In the genomic region with DNA sequence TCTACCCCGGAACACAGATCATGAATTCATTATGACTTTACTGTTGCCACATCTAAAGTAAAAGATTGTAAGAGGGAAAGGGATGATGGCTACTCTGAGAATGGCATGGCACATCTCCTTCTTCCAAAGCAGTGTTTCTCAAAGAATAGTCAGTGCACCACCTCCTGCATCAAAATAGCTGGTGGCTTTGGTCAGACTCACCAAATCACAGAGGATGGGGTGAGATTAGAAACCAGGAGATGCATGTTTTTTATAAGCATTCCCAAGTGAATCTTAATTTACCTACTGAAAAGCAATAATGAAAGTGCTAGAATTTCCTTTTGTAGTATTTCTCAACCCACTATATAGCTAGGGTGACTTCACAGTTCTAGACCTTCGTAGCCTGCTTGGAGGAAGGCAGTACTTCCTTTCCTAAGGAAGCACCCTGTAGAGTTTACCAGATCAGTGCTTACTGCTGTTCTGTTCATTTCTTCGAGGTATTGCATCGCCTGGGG, we compare ENCODE assay signal across 16 cellular contexts.
DNase-seq lines count a peak whose midpoint lies in the region; ATAC-seq and TF ChIP-seq lines count a peak whose summit lies in the region.
"Had no signal": no experiment of that assay in that cellular context is flagged by ENCODE, and none has a peak within 500 bp of the region (broad histone marks: within the 10 kb centered on the region; RNA-seq: fewer than 3 reads in every experiment).

No MANE protein-coding gene starts in this region.

- H3K27ac ChIP-seq in breast epithelium, result no peak overlapping the region
- H3K27ac ChIP-seq: colonic mucosa had no signal

- TF ChIP-seq POLR2A in breast epithelium (IDR thresholded peaks at IDR 0.05), result no peak

- H3K27ac Mint-ChIP-seq in MCF 10A (ENCODE audit: low read depth, unreplicated experiment), result no peak overlapping the region
- H3K27ac Mint-ChIP-seq in stimulated activated naive B cell treated with anti-CD40 and anti-IgM and Interleukin-4, amounts not matched to agents 10 μg/mL and 1 μg/mL and 100 μg/mL, for 72 hours, result peak overlapping the region; percentile 34

- no peak for TF ChIP-seq CTCF in MCF 10A (IDR thresholded peaks at IDR 0.05; ENCODE audit: unreplicated experiment)
- no peak for TF ChIP-seq CTCF in breast epithelium (IDR thresholded peaks at IDR 0.05)
- no peak for TF ChIP-seq CTCF in mucosa of descending colon (IDR thresholded peaks at IDR 0.05)

- no peaks in the 10 kb centered on the region for H3K27me3 Mint-ChIP-seq in MCF 10A (ENCODE audit: insufficient read depth, unreplicated experiment)
- no peaks in the 10 kb centered on the region for H3K27me3 Mint-ChIP-seq in stimulated activated naive B cell treated with anti-CD40 and anti-IgM and Interleukin-4, amounts not matched to agents 10 μg/mL and 1 μg/mL and 100 μg/mL, for 72 hours
- H3K27me3 Mint-ChIP-seq: IgD-negative memory B cell had no signal

- no peaks in the 10 kb centered on the region for H3K27me3 ChIP-seq in breast epithelium
- H3K27me3 ChIP-seq: colonic mucosa, spleen had no signal

- H3K4me1 ChIP-seq in breast epithelium (no peaks in the 10 kb centered on the region), mucosa of descending colon (ENCODE audit: low read depth) (peaks cover 18% of the 10 kb centered on the region)

- H3K9me3 ChIP-seq in breast epithelium (no peaks in the 10 kb centered on the region), mucosa of descending colon (no peaks in the 10 kb centered on the region)
- H3K9me3 ChIP-seq: colonic mucosa had no signal

- H3K36me3 Mint-ChIP-seq in MCF 10A (ENCODE audit: insufficient read depth, unreplicated experiment), result no peaks in the 10 kb centered on the region
- H3K36me3 Mint-ChIP-seq in stimulated activated naive B cell treated with anti-CD40 and anti-IgM and Interleukin-4, amounts not matched to agents 10 μg/mL and 1 μg/mL and 100 μg/mL, for 72 hours, result peaks cover 0 to 6% of the 10 kb centered on the region in 2 donors

- POLR2A ChIA-PET in MCF 10A (lab: Yijun Ruan, JAX), result interaction anchor here (0.5 to 12.4 kb wide), 11 partner anchors 9 to 637 kb away, joined by 3 to 192 read pairs (median 3); no protein-coding TSS in a partner anchor

- DNase-seq in MCF 10A (ENCODE audit: unreplicated experiment), result peak; percentile 70
- DNase-seq in breast epithelium (ENCODE audit: low spot score in 2 of 2), result no peak
- peak; percentile 67 for DNase-seq in OCI-M1 (lab: John Stamatoyannopoulos, UW)
- DNase-seq in cerebellar cortex (ENCODE audit: low spot score), result peak; percentile 33
- DNase-seq in stimulated activated naive B cell treated with anti-CD40 and anti-IgM and Interleukin-4, amounts not matched to agents 10 μg/mL and 1 μg/mL and 100 μg/mL, for 72 hours, result no peak
- DNase-seq in mucosa of descending colon, result no peak
- DNase-seq in HuH-7.5 (ENCODE audit: low spot score), result no peak
- DNase-seq: activated naive CD4-positive, alpha-beta T cell; colonic mucosa; NCI-H1436 treated with DMSO at 0.1 percent for 48 hours; NCI-H774; occipital lobe; SHP77 treated with DMSO at 0.1 percent for 48 hours; spleen had no signal

- intact Hi-C loops in MCF 10A (cut with micrococcal nuclease) (loop anchor here (10.0 kb wide), 2 partner anchors 242 to 282 kb away; no protein-coding TSS in a partner anchor), breast epithelium (cut with DNase I; ENCODE audit: low total_unique reads) (no loop called here), mucosa of descending colon (cut with DNase I, micrococcal nuclease) (loop anchor here (5.0 to 10.0 kb wide), 4 partner anchors 148 to 352 kb away; no protein-coding TSS in a partner anchor)

- H3K4me3 Mint-ChIP-seq in MCF 10A (ENCODE audit: unreplicated experiment), result no peak overlapping the region
- H3K4me3 Mint-ChIP-seq in stimulated activated naive B cell treated with anti-CD40 and anti-IgM and Interleukin-4, amounts not matched to agents 10 μg/mL and 1 μg/mL and 100 μg/mL, for 72 hours, result no peak overlapping the region
- H3K4me3 Mint-ChIP-seq: IgD-negative memory B cell had no signal

- no peaks in the 10 kb centered on the region for H3K9me3 Mint-ChIP-seq in MCF 10A (ENCODE audit: unreplicated experiment)
- peaks cover 4 to 14% of the 10 kb centered on the region in 2 donors for H3K9me3 Mint-ChIP-seq in stimulated activated naive B cell treated with anti-CD40 and anti-IgM and Interleukin-4, amounts not matched to agents 10 μg/mL and 1 μg/mL and 100 μg/mL, for 72 hours

- CTCF ChIA-PET in MCF 10A (lab: Yijun Ruan, JAX), result interaction anchor here (0.6 to 7.1 kb wide), 12 partner anchors 10 to 364 kb away, joined by 3 to 64 read pairs (median 4); no protein-coding TSS in a partner anchor

- BruUV-seq in MCF 10A (replicated peaks; lab: Mats Ljungman, UMichigan), result TSS peak; percentile 93

- H3K4me1 Mint-ChIP-seq in MCF 10A (ENCODE audit: insufficient read depth, unreplicated experiment), result peaks cover 23% of the 10 kb centered on the region
- peaks cover 21 to 32% of the 10 kb centered on the region in 2 donors for H3K4me1 Mint-ChIP-seq in stimulated activated naive B cell treated with anti-CD40 and anti-IgM and Interleukin-4, amounts not matched to agents 10 μg/mL and 1 μg/mL and 100 μg/mL, for 72 hours

- H3K4me3 ChIP-seq in breast epithelium, result no peak overlapping the region
- no peak overlapping the region for H3K4me3 ChIP-seq in mucosa of descending colon
- H3K4me3 ChIP-seq: colonic mucosa, spleen had no signal

- peak in 1 of 2 donors; percentile 20 for ATAC-seq in stimulated activated naive B cell treated with anti-CD40 and anti-IgM and Interleukin-4, amounts not matched to agents 10 μg/mL and 1 μg/mL and 100 μg/mL, for 72 hours (replicated peaks)
- ATAC-seq in HG02938 (IDR thresholded peaks at IDR 0.05; ENCODE audit: unreplicated experiment), result no peak
- no peak for ATAC-seq in mucosa of descending colon

- H3K36me3 ChIP-seq in breast epithelium, result no peaks in the 10 kb centered on the region
- no peaks in the 10 kb centered on the region for H3K36me3 ChIP-seq in mucosa of descending colon (ENCODE audit: low read depth)
- H3K36me3 ChIP-seq: colonic mucosa, spleen had no signal

Comparison
In these comparisons a context has a peak if more than half of its experiments do, and no peak if none do; other contexts are left out.
1. DNase-seq: peak in MCF 10A (single experiment), OCI-M1 (single experiment) and cerebellar cortex (single experiment); none in breast epithelium (0 of 2), stimulated activated naive B cell treated with anti-CD40 and anti-IgM and Interleukin-4, amounts not matched to agents 10 μg/mL and 1 μg/mL and 100 μg/mL, for 72 hours (single experiment), mucosa of descending colon (0 of 3) and HuH-7.5 (single experiment).